8 cellular contexts compared by ENCODE assay signal in genomic region chr5:163408311-163408923, GRCh38. TPM values are rescaled to one million over a fixed set of nuclear protein-coding genes. Genes with fewer than 3 reads are reported as not detected.
A peak's percentile ranks its signal among the peaks of the same experiment; 100 is the strongest.
DNase-seq lines count a peak whose midpoint lies in the region; ATAC-seq lines count a peak whose summit lies in the region.

No MANE protein-coding gene starts in this region.

- H3K4ac ChIP-seq in mesendoderm (ENCODE audit: low read depth, low read length) = peak overlapping the region; percentile 31

- H4K5ac ChIP-seq in mesendoderm (ENCODE audit: low read length) = no peak overlapping the region

- no peaks in the 10 kb centered on the region for H3K27me3 ChIP-seq in mesendoderm (ENCODE audit: insufficient read depth, low read length, poor library complexity)

- no peak overlapping the region for H2BK120ac ChIP-seq in mesendoderm (ENCODE audit: low read depth, low read length)

- peak; percentile 57 for ATAC-seq in GM18519 (IDR thresholded peaks at IDR 0.05; ENCODE audit: low FRiP score, unreplicated experiment)
- ATAC-seq in HG03039 (IDR thresholded peaks at IDR 0.05; ENCODE audit: unreplicated experiment) = peak; percentile 58

- no peak overlapping the region for H2BK15ac ChIP-seq in mesendoderm (replicated peaks; ENCODE audit: low read depth)

- H3K36me3 ChIP-seq in mesendoderm (ENCODE audit: control insufficient read depth, insufficient read depth, low read length) = no peaks in the 10 kb centered on the region

- no peak overlapping the region for H3K18ac ChIP-seq in mesendoderm (ENCODE audit: low read length)

- H2BK5ac ChIP-seq in mesendoderm (ENCODE audit: low read length) = no peak overlapping the region

- no peak overlapping the region for H3K4me2 ChIP-seq in mesendoderm (ENCODE audit: low read length)

- H3K4me1 ChIP-seq in mesendoderm (ENCODE audit: control insufficient read depth, low read depth, low read length) = no peaks in the 10 kb centered on the region

- H3K23ac ChIP-seq in mesendoderm (ENCODE audit: low read length) = no peak overlapping the region

- H3K4me3 ChIP-seq in mesendoderm (ENCODE audit: low read length) = no peak overlapping the region

- DNase-seq in AG08396 (ENCODE audit: low spot score) = peak; percentile 66
- peak; percentile 17 for DNase-seq in NCI-H2196 treated with DMSO at 0.1 percent for 48 hours (lab: John Stamatoyannopoulos, UW; ENCODE audit: unreplicated experiment)
- peak; percentile 51 for DNase-seq in activated CD4-positive, alpha-beta T cell treated with anti-CD3 and anti-CD28 coated beads, Interleukin-2, amount 50 U/mL, for 1 hour
- DNase-seq in effector CD4-positive, alpha-beta T cell = peak; percentile 45
- peak; percentile 61 for DNase-seq in mesendoderm
- DNase-seq in stimulated activated CD8-positive, alpha-beta memory T cell treated with anti-CD3 and anti-CD28 coated beads, Interleukin-4, amount 100 ng/mL, for 1 hour (ENCODE audit: low read depth in 2 of 2, low spot score in 1 of 2) = peak; percentile 6 to 35

- no peak overlapping the region for H2AK5ac ChIP-seq in mesendoderm (ENCODE audit: low read length)

- H3K27ac ChIP-seq in mesendoderm (ENCODE audit: low read depth, low read length) = no peak overlapping the region

- H3K9ac ChIP-seq in mesendoderm (ENCODE audit: low read length) = no peak overlapping the region

- H3K79me1 ChIP-seq in mesendoderm (ENCODE audit: low read length) = no peaks in the 10 kb centered on the region

- peak overlapping the region; percentile 56 for H4K8ac ChIP-seq in mesendoderm (ENCODE audit: low read depth, low read length)

- H3K79me2 ChIP-seq in mesendoderm (ENCODE audit: control insufficient read depth, insufficient read depth, low read length) = no peaks in the 10 kb centered on the region

- no CpG with 5 or more reads among the region's 9 CpGs for WGBS in mesendoderm (ENCODE audit: extremely low coverage, insufficient coverage, low lambda C conversion rate)

- no peak overlapping the region for H3K56ac ChIP-seq in mesendoderm (ENCODE audit: low read length)

RNA-seq across cellular contexts. Expression of gene CCNG1, which starts 29.0 kb away (rescaled TPM):
- 180 TPM for polyA plus RNA-seq in mesendoderm (2013, experiment 1 of 2)
- 173 TPM for polyA plus RNA-seq in mesendoderm (2013, experiment 2 of 2)

RNA-seq across cellular contexts. Expression of gene NUDCD2, which starts 51.5 kb away (rescaled TPM):
- 17.2 TPM for polyA plus RNA-seq in mesendoderm (2013, experiment 1 of 2)
- polyA plus RNA-seq in mesendoderm (2013, experiment 2 of 2) = 16.7 TPM

RNA-seq across cellular contexts. Expression of gene HMMR, which starts 52.0 kb away (rescaled TPM):
- polyA plus RNA-seq in mesendoderm (2013, experiment 1 of 2) = 58.8 TPM
- polyA plus RNA-seq in mesendoderm (2013, experiment 2 of 2) = 57.7 TPM
